In genomic region chr15:70291295-70291694, GRCh38 we compare ENCODE assay signal across 27 cellular contexts.
DNase-seq lines count a peak whose midpoint lies in the region; TF ChIP-seq lines count a peak whose summit lies in the region.
"Had no signal": no experiment of that assay in that cellular context is flagged by ENCODE, and none has a peak within 500 bp of the region (broad histone marks: within the 10 kb centered on the region; RNA-seq: fewer than 3 reads in every experiment).

No MANE protein-coding gene starts in this region.

- H3K4me3 Mint-ChIP-seq in Caco-2 (ENCODE audit: unreplicated experiment) (peak overlapping the region; percentile 40), mesothelial cell of epicardium (no peak overlapping the region)
- H3K4me3 Mint-ChIP-seq: activated naive CD4-positive, alpha-beta T cell treated with anti-CD3 and anti-CD28 coated beads for 36 hours; activated T-cell treated with anti-CD3 and anti-CD28 coated beads, Interleukin-2, amount 50 U/mL, for 72 hours; naive B cell; stimulated activated naive CD8-positive, alpha-beta T cell treated with anti-CD3 and anti-CD28 coated beads, Interleukin-15, amount 100 ng/mL, for 72 hours had no signal

- TF ChIP-seq CTCF in BE2C (IDR thresholded peaks at IDR 0.05; ENCODE audit: low read depth, low read length) (no peak), Caco-2 (IDR thresholded peaks at IDR 0.05; ENCODE audit: insufficient read depth in 1 of 2, low read depth in 1 of 2, low read length in 1 of 2, severe bottlenecking in 1 of 2, unreplicated experiment in 1 of 2) (no peak), PC-9 (conservative IDR thresholded peaks at IDR 0.05) (no peak), mesothelial cell of epicardium (IDR thresholded peaks at IDR 0.05; ENCODE audit: unreplicated experiment) (no peak), GM10248 (IDR thresholded peaks at IDR 0.05; ENCODE audit: control extremely low read depth, extremely low read depth, low read depth, missing control alignments) (no peak)

- DNase-seq in BE2C, result peak; percentile 57
- no peak for DNase-seq in Caco-2
- no peak for DNase-seq in PC-9
- DNase-seq in mesothelial cell of epicardium (ENCODE audit: low spot score in 2 of 2, unreplicated experiment in 2 of 2), result no peak
- no peak for DNase-seq in GM10248 (ENCODE audit: extremely low spot score)
- DNase-seq in D341Med (ENCODE audit: low spot score), result no peak
- DNase-seq in effector memory CD4-positive, alpha-beta T cell, result no peak
- DNase-seq: activated CD4-positive, alpha-beta T cell treated with anti-CD3 and anti-CD28 coated beads, Interleukin-2, amount 50 U/mL, for 48 hours; activated CD4-positive, CD25-positive, alpha-beta regulatory T cell; activated naive CD4-positive, alpha-beta T cell treated with anti-CD3 and anti-CD28 coated beads for 36 hours; activated T-cell treated with anti-CD3 and anti-CD28 coated beads, Interleukin-2, amount 50 U/mL, for 72 hours; central memory CD4-positive, alpha-beta T cell; foreskin keratinocyte; kidney; midbrain; naive B cell; NCI-H2029 treated with DMSO at 0.1 percent for 48 hours; NCI-H345; NCI-H774; nucleus accumbens; stimulated activated CD8-positive, alpha-beta memory T cell treated with anti-CD3 and anti-CD28 coated beads, Interleukin-4, amount 100 ng/mL, for 48 hours; stimulated activated naive CD8-positive, alpha-beta T cell treated with anti-CD3 and anti-CD28 coated beads, Interleukin-15, amount 100 ng/mL, for 72 hours had no signal

- no peaks in the 10 kb centered on the region for H3K79me2 ChIP-seq in PC-9 (ENCODE audit: low read depth)

- H3K27me3 ChIP-seq in BE2C, result no peaks in the 10 kb centered on the region
- no peaks in the 10 kb centered on the region for H3K27me3 ChIP-seq in Caco-2 (replicated peaks; ENCODE audit: control insufficient read depth, insufficient read depth, low read length)
- no peaks in the 10 kb centered on the region for H3K27me3 ChIP-seq in PC-9 (ENCODE audit: insufficient read depth, low read depth)
- H3K27me3 ChIP-seq in effector memory CD4-positive, alpha-beta T cell (replicated peaks; ENCODE audit: control insufficient read depth, insufficient read depth, low read length, poor library complexity, severe bottlenecking), result no peaks in the 10 kb centered on the region
- H3K27me3 ChIP-seq: esophagus muscularis mucosa, SJSA1 had no signal

- H3K9me2 ChIP-seq in PC-9 (ENCODE audit: insufficient read depth), result no peaks in the 10 kb centered on the region

- H3F3A ChIP-seq in PC-9 (ENCODE audit: insufficient read depth, low read depth), result peaks cover 26% of the 10 kb centered on the region

- H3K9me3 ChIP-seq in BE2C, result no peaks in the 10 kb centered on the region; the same call in 1 of the 2 replicates
- no peaks in the 10 kb centered on the region for H3K9me3 ChIP-seq in Caco-2
- H3K9me3 ChIP-seq in PC-9 (ENCODE audit: insufficient read depth, low read depth), result no peaks in the 10 kb centered on the region
- no peaks in the 10 kb centered on the region for H3K9me3 ChIP-seq in effector memory CD4-positive, alpha-beta T cell (ENCODE audit: control insufficient read depth, low read length)
- H3K9me3 ChIP-seq: BLaER1 treated with 17β-estradiol and CSF1 and Interleukin-3, amounts not matched to agents 10 nM and 100 nM; esophagus muscularis mucosa; prostate gland; SJSA1 had no signal

- 0 out of 2 replicates have a peak overlapping the region, but pooled peaks have one; percentile 16 for H3K4me2 ChIP-seq in PC-9
- H3K4me2 ChIP-seq: BLaER1 treated with 17β-estradiol and CSF1 and Interleukin-3, amounts not matched to agents 10 nM and 100 nM had no signal

- H3K4me3 ChIP-seq in BE2C (ENCODE audit: low read depth, low read length) (no peak overlapping the region), Caco-2 (ENCODE audit: low read depth, low read length) (no peak overlapping the region), PC-9 (no peak overlapping the region)
- H3K4me3 ChIP-seq in effector memory CD4-positive, alpha-beta T cell (ENCODE audit: insufficient read depth, low read depth, low read length, poor library complexity, severe bottlenecking), result no peak overlapping the region
- H3K4me3 ChIP-seq: BLaER1 treated with 17β-estradiol and CSF1 and Interleukin-3, amounts not matched to agents 10 nM and 100 nM; esophagus muscularis mucosa; K562; prostate gland; SJSA1 had no signal

- no TSS peak for BruUV-seq in Caco-2 (replicated peaks; lab: Mats Ljungman, UMichigan)
- no TSS peak for BruUV-seq in PC-9 (replicated peaks; lab: Mats Ljungman, UMichigan)

- 0 out of 2 replicates have a peak overlapping the region, but pooled peaks have one; percentile 9 for H3K27ac ChIP-seq in PC-9
- H3K27ac ChIP-seq in effector memory CD4-positive, alpha-beta T cell (ENCODE audit: insufficient read depth, low read length, poor library complexity, severe bottlenecking), result no peak overlapping the region
- H3K27ac ChIP-seq: BLaER1 treated with 17β-estradiol and CSF1 and Interleukin-3, amounts not matched to agents 10 nM and 100 nM; esophagus muscularis mucosa; foreskin keratinocyte; prostate gland; SJSA1 had no signal

- H3K27me3 Mint-ChIP-seq in Caco-2 (ENCODE audit: insufficient read depth, unreplicated experiment) (no peaks in the 10 kb centered on the region), mesothelial cell of epicardium (ENCODE audit: low read depth) (no peaks in the 10 kb centered on the region)

- peaks cover 41% of the 10 kb centered on the region for H3K4me1 Mint-ChIP-seq in Caco-2 (ENCODE audit: low read depth, unreplicated experiment)
- peaks cover 43% of the 10 kb centered on the region for H3K4me1 Mint-ChIP-seq in mesothelial cell of epicardium

- intact Hi-C loops in Caco-2 (cut with micrococcal nuclease; ENCODE audit: unreplicated experiment) (no loop called here), PC-9 (cut with micrococcal nuclease; ENCODE audit: unreplicated experiment) (no loop called here)

- H2AFZ ChIP-seq in PC-9, result no peak overlapping the region

- H3K4me1 ChIP-seq in BE2C, result peaks cover 38% of the 10 kb centered on the region
- H3K4me1 ChIP-seq in Caco-2, result peaks cover 40% of the 10 kb centered on the region
- H3K4me1 ChIP-seq in PC-9 (replicated peaks; ENCODE audit: insufficient read depth), result peaks cover 39% of the 10 kb centered on the region
- no peaks in the 10 kb centered on the region for H3K4me1 ChIP-seq in effector memory CD4-positive, alpha-beta T cell (ENCODE audit: control insufficient read depth, insufficient read depth, low read length, poor library complexity, severe bottlenecking)
- H3K4me1 ChIP-seq: foreskin keratinocyte, prostate gland, SJSA1 had no signal

- POLR2A ChIA-PET in Caco-2 (lab: Charles Lee) (no interaction called here), PC-9 (lab: Charles Lee; ENCODE audit: unreplicated experiment) (no interaction called here), GM10248 (lab: Yijun Ruan, JAX) (no interaction called here)

- H3K9me3 Mint-ChIP-seq in Caco-2 (ENCODE audit: unreplicated experiment) (no peaks in the 10 kb centered on the region), mesothelial cell of epicardium (peaks cover 5% of the 10 kb centered on the region)
- H3K9me3 Mint-ChIP-seq: activated naive CD4-positive, alpha-beta T cell treated with anti-CD3 and anti-CD28 coated beads for 36 hours; activated T-cell treated with anti-CD3 and anti-CD28 coated beads, Interleukin-2, amount 50 U/mL, for 72 hours; stimulated activated naive CD8-positive, alpha-beta T cell treated with anti-CD3 and anti-CD28 coated beads, Interleukin-15, amount 100 ng/mL, for 72 hours had no signal

- peaks cover 11% of the 10 kb centered on the region for H3K36me3 Mint-ChIP-seq in Caco-2 (ENCODE audit: insufficient read depth, unreplicated experiment)
- no peaks in the 10 kb centered on the region for H3K36me3 Mint-ChIP-seq in mesothelial cell of epicardium
- H3K36me3 Mint-ChIP-seq: naive B cell had no signal

- peak overlapping the region; percentile 77 for H3K27ac Mint-ChIP-seq in Caco-2 (ENCODE audit: unreplicated experiment)
- H3K27ac Mint-ChIP-seq in mesothelial cell of epicardium, result peak overlapping the region; percentile 85
- H3K27ac Mint-ChIP-seq: activated naive CD4-positive, alpha-beta T cell treated with anti-CD3 and anti-CD28 coated beads for 36 hours; activated T-cell treated with anti-CD3 and anti-CD28 coated beads, Interleukin-2, amount 50 U/mL, for 72 hours; naive B cell had no signal

- CTCF ChIA-PET in Caco-2 (lab: Charles Lee) (no interaction called here), PC-9 (lab: Charles Lee) (no interaction called here), GM10248 (lab: Yijun Ruan, JAX) (no interaction called here)

- H3K36me3 ChIP-seq in BE2C (no peaks in the 10 kb centered on the region), Caco-2 (ENCODE audit: control insufficient read depth, insufficient read depth, low read length) (no peaks in the 10 kb centered on the region), PC-9 (ENCODE audit: low read depth) (no peaks in the 10 kb centered on the region)
- H3K36me3 ChIP-seq in effector memory CD4-positive, alpha-beta T cell (ENCODE audit: control insufficient read depth, insufficient read depth, low read length), result no peaks in the 10 kb centered on the region
- H3K36me3 ChIP-seq: BLaER1 treated with 17β-estradiol and CSF1 and Interleukin-3, amounts not matched to agents 10 nM and 100 nM; esophagus muscularis mucosa; prostate gland; SJSA1 had no signal

- no peaks in the 10 kb centered on the region for H4K20me1 ChIP-seq in PC-9 (ENCODE audit: insufficient read depth)
- H4K20me1 ChIP-seq: BLaER1 treated with 17β-estradiol and CSF1 and Interleukin-3, amounts not matched to agents 10 nM and 100 nM had no signal
